In genomic region chr12:124871297-124871696, GRCh38 we compare ENCODE assay signal across 29 cellular contexts.
"Had no signal": no experiment of that assay in that cellular context is flagged by ENCODE, and none has a peak within 500 bp of the region (broad histone marks: within the 10 kb centered on the region; RNA-seq: fewer than 3 reads in every experiment).

No MANE protein-coding gene starts in this region.

- H3K9me3 ChIP-seq: esophagus squamous epithelium, mucosa of descending colon, prostate gland, right atrium auricular region, sigmoid colon, testis, tibial artery had no signal

- H3K36me3 Mint-ChIP-seq: immature natural killer cell; memory B cell; mesothelial cell of epicardium; naive B cell; natural killer cell treated with Interleukin-12 subunit alpha and Interleukin-12 subunit beta and Interleukin-15 and Interleukin-18, amount 100 ng/mL, for 72 hours; stimulated activated memory B cell treated with anti-CD40 and anti-IgM and Interleukin-4, amounts not matched to agents 10 μg/mL and 1 μg/mL and 100 μg/mL, for 72 hours; type B pancreatic cell had no signal

- H3K27me3 Mint-ChIP-seq: naive B cell; stimulated activated memory B cell treated with anti-CD40 and anti-IgM and Interleukin-4, amounts not matched to agents 10 μg/mL and 1 μg/mL and 100 μg/mL, for 72 hours; type B pancreatic cell had no signal

- DNase-seq: dermis blood vessel endothelial cell; effector memory CD8-positive, alpha-beta T cell; erythroblast; esophagus squamous epithelium; foreskin melanocyte; hypothalamus; immature natural killer cell; mucosa of descending colon; naive B cell; nucleus accumbens; sigmoid colon; stimulated activated CD4-positive, alpha-beta T cell treated with anti-CD3 and anti-CD28 coated beads, Interleukin-2, amount 100 ng/mL, for 24 hours; stimulated activated CD4-positive, alpha-beta T cell treated with anti-CD3 and anti-CD28 coated beads, Interleukin-4, amount 100 ng/mL, for 4 hours; stimulated activated naive CD8-positive, alpha-beta T cell treated with anti-CD3 and anti-CD28 coated beads, Interleukin-15, Interleukin-2, amounts not matched to agents 100 U/mL and 50 U/mL, for 24 hours; substantia nigra; tibial artery had no signal

- H3K27ac Mint-ChIP-seq: effector memory CD8-positive, alpha-beta T cell; immature natural killer cell; memory B cell; mesothelial cell of epicardium; naive B cell; natural killer cell treated with Interleukin-12 subunit alpha and Interleukin-12 subunit beta and Interleukin-15 and Interleukin-18, amount 100 ng/mL, for 72 hours; stimulated activated memory B cell treated with anti-CD40 and anti-IgM and Interleukin-4, amounts not matched to agents 10 μg/mL and 1 μg/mL and 100 μg/mL, for 72 hours; type B pancreatic cell had no signal

- ATAC-seq: effector memory CD8-positive, alpha-beta T cell; mucosa of descending colon; natural killer cell treated with Interleukin-12 subunit alpha and Interleukin-12 subunit beta and Interleukin-15 and Interleukin-18, amount 100 ng/mL, for 72 hours; stimulated activated memory B cell treated with anti-CD40 and anti-IgM and Interleukin-4, amounts not matched to agents 10 μg/mL and 1 μg/mL and 100 μg/mL, for 72 hours; stimulated activated naive CD8-positive, alpha-beta T cell treated with anti-CD3 and anti-CD28 coated beads, Interleukin-15, Interleukin-2, amounts not matched to agents 100 U/mL and 50 U/mL, for 24 hours had no signal

- H3K4me3 Mint-ChIP-seq: effector memory CD8-positive, alpha-beta T cell; immature natural killer cell; memory B cell; mesothelial cell of epicardium; natural killer cell treated with Interleukin-12 subunit alpha and Interleukin-12 subunit beta and Interleukin-15 and Interleukin-18, amount 100 ng/mL, for 72 hours; neural crest cell; stimulated activated memory B cell treated with anti-CD40 and anti-IgM and Interleukin-4, amounts not matched to agents 10 μg/mL and 1 μg/mL and 100 μg/mL, for 72 hours; type B pancreatic cell had no signal

- H3K27me3 ChIP-seq: esophagus squamous epithelium, right atrium auricular region, sigmoid colon, testis, tibial artery had no signal

- H3K4me1 ChIP-seq: prostate gland, right atrium auricular region, sigmoid colon, testis, tibial artery had no signal

- H3K36me3 ChIP-seq: esophagus squamous epithelium, prostate gland, right atrium auricular region, sigmoid colon, tibial artery had no signal

- H3K4me3 ChIP-seq: coronary artery, esophagus squamous epithelium, lung, mucosa of descending colon, prostate gland, right atrium auricular region, sigmoid colon, testis, tibial artery had no signal

- FAIRE-seq: endometrium, keratinocyte had no signal

- H3K27ac ChIP-seq: coronary artery, esophagus squamous epithelium, prostate gland, right atrium auricular region, sigmoid colon, testis, tibial artery had no signal

- H3K9me3 Mint-ChIP-seq: effector memory CD8-positive, alpha-beta T cell; immature natural killer cell; memory B cell; mesothelial cell of epicardium; naive B cell; natural killer cell treated with Interleukin-12 subunit alpha and Interleukin-12 subunit beta and Interleukin-15 and Interleukin-18, amount 100 ng/mL, for 72 hours; neural crest cell; stimulated activated memory B cell treated with anti-CD40 and anti-IgM and Interleukin-4, amounts not matched to agents 10 μg/mL and 1 μg/mL and 100 μg/mL, for 72 hours; type B pancreatic cell had no signal
